In genomic region chr1:935751-936231, GRCh38 we compare ENCODE assay signal across 1 cellular context.
TF ChIP-seq lines count a peak whose summit lies in the region.

No MANE protein-coding gene starts in this region.

TF ChIP-seq in GM23338, 12 proteins besides CTCF, POLR2A, EP300 and RAD21 (continued from another document):
- TF ChIP-seq ZNF462 (CRISPR knock-in tag; IDR thresholded peaks at IDR 0.05), result no peak
TF ChIP-seq in GM23338: peak in this region for 0.
